In genomic region chr2:20291106-20291564, GRCh38 we compare ENCODE assay signal across 8 cellular contexts. TPM values are rescaled to one million over a fixed set of nuclear protein-coding genes. Genes with fewer than 3 reads are reported as not detected.
DNase-seq lines count a peak whose midpoint lies in the region; ATAC-seq, FAIRE-seq and TF ChIP-seq lines count a peak whose summit lies in the region.

No MANE protein-coding gene starts in this region.

- WGBS in mesendoderm (ENCODE audit: extremely low coverage, insufficient coverage, low lambda C conversion rate), result no CpG with 5 or more reads among the region's 7 CpGs

- peaks cover 1% of the 10 kb centered on the region for H3K36me3 ChIP-seq in mesendoderm (ENCODE audit: control insufficient read depth, insufficient read depth, low read length)

- H3K79me1 ChIP-seq in mesendoderm (ENCODE audit: low read length), result peaks cover 6% of the 10 kb centered on the region

- no peak overlapping the region for H3K18ac ChIP-seq in mesendoderm (ENCODE audit: low read length)

- peak; percentile 56 for DNase-seq in COR-L47 (lab: John Stamatoyannopoulos, UW)
- DNase-seq in GM19239 (ENCODE audit: insufficient read length, low spot score), result peak; percentile 2
- peak; percentile 23 for DNase-seq in KG1 (lab: John Stamatoyannopoulos, UW)
- peak; percentile 75 for DNase-seq in SKM-1 treated with dmso at 0.1 percent for 144 hours (lab: John Stamatoyannopoulos, UW; ENCODE audit: unreplicated experiment)
- peak; percentile 77 for DNase-seq in endothelial cell (ENCODE audit: low spot score)
- peak; percentile 96 for DNase-seq in mesendoderm
- DNase-seq in occipital lobe (lab: John Stamatoyannopoulos, UW), result no peak

- no peak overlapping the region for H2BK5ac ChIP-seq in mesendoderm (ENCODE audit: low read length)

- H3K27me3 ChIP-seq in mesendoderm (ENCODE audit: insufficient read depth, low read length, poor library complexity), result no peaks in the 10 kb centered on the region

- H3K27ac ChIP-seq in mesendoderm (ENCODE audit: low read depth, low read length), result no peak overlapping the region

- H3K4me1 Mint-ChIP-seq in endothelial cell (ENCODE audit: unreplicated experiment), result peaks cover 5% of the 10 kb centered on the region

- H3K4me2 ChIP-seq in mesendoderm (ENCODE audit: low read length), result no peak overlapping the region

- H4K5ac ChIP-seq in mesendoderm (ENCODE audit: low read length), result no peak overlapping the region

- H3K27me3 Mint-ChIP-seq in endothelial cell (ENCODE audit: unreplicated experiment), result no peaks in the 10 kb centered on the region

- no peak overlapping the region for H2AK5ac ChIP-seq in mesendoderm (ENCODE audit: low read length)

- no peak overlapping the region for H3K9ac ChIP-seq in mesendoderm (ENCODE audit: low read length)

- H3K23ac ChIP-seq in mesendoderm (ENCODE audit: low read length), result no peak overlapping the region

- no peak for FAIRE-seq in GM19239 (lab: Jason Lieb, UNC)

- no peak overlapping the region for H2BK120ac ChIP-seq in mesendoderm (ENCODE audit: low read depth, low read length)

- no peak overlapping the region for H3K4ac ChIP-seq in mesendoderm (ENCODE audit: low read depth, low read length)

- no peak overlapping the region for H3K4me3 Mint-ChIP-seq in endothelial cell (ENCODE audit: unreplicated experiment)

- H3K36me3 Mint-ChIP-seq in endothelial cell (ENCODE audit: low read depth, unreplicated experiment), result no peaks in the 10 kb centered on the region

- no peak overlapping the region for H3K4me3 ChIP-seq in mesendoderm (ENCODE audit: low read length)

- H3K4me1 ChIP-seq in mesendoderm (ENCODE audit: control insufficient read depth, low read depth, low read length), result no peaks in the 10 kb centered on the region

- H3K56ac ChIP-seq in mesendoderm (ENCODE audit: low read length), result no peak overlapping the region

- peak overlapping the region; percentile 62 for H3K27ac Mint-ChIP-seq in endothelial cell (ENCODE audit: unreplicated experiment)

- no peaks in the 10 kb centered on the region for H3K9me3 Mint-ChIP-seq in endothelial cell (ENCODE audit: unreplicated experiment)

- H3K79me2 ChIP-seq in mesendoderm (ENCODE audit: control insufficient read depth, insufficient read depth, low read length), result no peaks in the 10 kb centered on the region

- peak; percentile 60 for TF ChIP-seq CTCF in endothelial cell (IDR thresholded peaks at IDR 0.05; ENCODE audit: unreplicated experiment)

- no peak for ATAC-seq in GM18861 (IDR thresholded peaks at IDR 0.05; ENCODE audit: unreplicated experiment)

- H4K8ac ChIP-seq in mesendoderm (ENCODE audit: low read depth, low read length), result no peak overlapping the region

- no peak overlapping the region for H2BK15ac ChIP-seq in mesendoderm (replicated peaks; ENCODE audit: low read depth)

RNA-seq across cellular contexts. Expression of gene PUM2, which starts 59.5 kb away (rescaled TPM):
- total RNA-seq in endothelial cell (ENCODE audit: unreplicated experiment) (75.3 TPM), occipital lobe (177 TPM)
- 41.5 TPM for polyA plus RNA-seq in mesendoderm (2013, experiment 1 of 2)
- polyA plus RNA-seq in mesendoderm (2013, experiment 2 of 2), result 40.2 TPM
